ENCODE assay signal across 1 cellular context in genomic region chr12:96164951-96165858, GRCh38.
TF ChIP-seq lines count a peak whose summit lies in the region.

No MANE protein-coding gene starts in this region.

TF ChIP-seq in GM23338, 12 proteins besides CTCF, POLR2A, EP300 and RAD21 (continued from another document):
- TF ChIP-seq ZNF462 (CRISPR knock-in tag; IDR thresholded peaks at IDR 0.05) (no peak), ETS1 (IDR thresholded peaks at IDR 0.05) (no peak), ZNF331 (CRISPR knock-in tag; IDR thresholded peaks at IDR 0.05; ENCODE audit: low read depth) (no peak), JUNB (IDR thresholded peaks at IDR 0.05; ENCODE audit: unreplicated experiment) (no peak), ZNF114 (CRISPR knock-in tag; IDR thresholded peaks at IDR 0.05) (no peak), POLR2AphosphoS5 (IDR thresholded peaks at IDR 0.05; ENCODE audit: low read depth) (no peak)
